35 cellular contexts compared by ENCODE assay signal in the genomic region with DNA sequence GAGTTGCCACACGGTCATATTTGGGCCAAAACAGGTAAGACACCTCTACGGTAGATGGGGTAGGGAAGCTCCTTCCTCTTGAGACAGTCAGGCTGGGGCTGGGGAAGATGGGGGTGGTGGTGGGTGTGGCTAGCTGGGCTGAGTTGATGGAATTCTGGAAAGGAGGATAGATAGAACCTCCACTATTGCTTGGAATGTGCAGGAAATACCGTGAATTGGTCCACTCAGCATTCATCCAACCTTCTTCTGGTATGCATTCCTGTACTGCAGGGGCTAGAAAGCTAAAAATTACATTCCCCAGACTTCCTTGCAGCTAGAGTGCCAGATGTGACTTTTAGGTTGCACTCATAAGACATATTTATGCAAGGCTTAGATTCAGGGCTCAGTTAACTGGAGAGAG. TPM values are rescaled to one million over a fixed set of nuclear protein-coding genes. Genes with fewer than 3 reads are reported as not detected.
"Had no signal": no experiment of that assay in that cellular context is flagged by ENCODE, and none has a peak within 500 bp of the region (broad histone marks: within the 10 kb centered on the region; RNA-seq: fewer than 3 reads in every experiment).

No MANE protein-coding gene starts in this region.

- H3K27ac ChIP-seq: brain microvascular endothelial cell, SJCRH30, SK-N-MC, WERI-Rb-1 had no signal

- H3K4me3 Mint-ChIP-seq: activated CD4-positive, alpha-beta memory T cell treated with anti-CD3 and anti-CD28 coated beads, Interleukin-2, amount 10 ng/mL, durations not matched to agents 7 days and 5 days; activated CD8-positive, alpha-beta memory T cell treated with anti-CD3 and anti-CD28 coated beads, Interleukin-2, amount 10 ng/mL, durations not matched to agents 7 days and 5 days; activated naive CD8-positive, alpha-beta T cell treated with anti-CD3 and anti-CD28 coated beads for 36 hours; activated T-helper 17 cell treated with anti-CD3 and anti-CD28 coated beads, Interleukin-2, amount 50 U/mL, for 72 hours had no signal

- ATAC-seq: activated CD8-positive, alpha-beta memory T cell treated with anti-CD3 and anti-CD28 coated beads, Interleukin-2, amount 10 ng/mL, durations not matched to agents 7 days and 5 days; activated T-helper 17 cell treated with anti-CD3 and anti-CD28 coated beads, Interleukin-2, amount 50 U/mL, for 72 hours; Panc1 had no signal

- H3K27ac Mint-ChIP-seq: activated CD4-positive, alpha-beta memory T cell treated with anti-CD3 and anti-CD28 coated beads, Interleukin-2, amount 10 ng/mL, durations not matched to agents 7 days and 5 days; activated CD8-positive, alpha-beta memory T cell treated with anti-CD3 and anti-CD28 coated beads, Interleukin-2, amount 10 ng/mL, durations not matched to agents 7 days and 5 days; activated naive CD8-positive, alpha-beta T cell treated with anti-CD3 and anti-CD28 coated beads for 36 hours; activated T-helper 17 cell treated with anti-CD3 and anti-CD28 coated beads, Interleukin-2, amount 50 U/mL, for 72 hours had no signal

- H3K4me3 ChIP-seq: SJCRH30, SK-N-MC had no signal

- H3K9me3 Mint-ChIP-seq: activated CD4-positive, alpha-beta memory T cell treated with anti-CD3 and anti-CD28 coated beads, Interleukin-2, amount 10 ng/mL, durations not matched to agents 7 days and 5 days; activated naive CD8-positive, alpha-beta T cell treated with anti-CD3 and anti-CD28 coated beads for 36 hours; activated T-helper 17 cell treated with anti-CD3 and anti-CD28 coated beads, Interleukin-2, amount 50 U/mL, for 72 hours had no signal

- H3K4me1 ChIP-seq: SJCRH30 had no signal

- H3K36me3 ChIP-seq: brain microvascular endothelial cell, SJCRH30, WERI-Rb-1 had no signal

- H3K4me1 Mint-ChIP-seq: activated naive CD8-positive, alpha-beta T cell treated with anti-CD3 and anti-CD28 coated beads for 36 hours; activated T-helper 17 cell treated with anti-CD3 and anti-CD28 coated beads, Interleukin-2, amount 50 U/mL, for 72 hours had no signal

- H3K36me3 Mint-ChIP-seq: activated CD8-positive, alpha-beta memory T cell treated with anti-CD3 and anti-CD28 coated beads, Interleukin-2, amount 10 ng/mL, durations not matched to agents 7 days and 5 days; activated naive CD8-positive, alpha-beta T cell treated with anti-CD3 and anti-CD28 coated beads for 36 hours had no signal

- H3K9me3 ChIP-seq: SJCRH30 had no signal

- DNase-seq: activated CD4-positive, alpha-beta memory T cell treated with anti-CD3 and anti-CD28 coated beads, Interleukin-2, amount 10 ng/mL, durations not matched to agents 7 days and 5 days; activated CD4-positive, alpha-beta T cell treated with anti-CD3 and anti-CD28 coated beads for 1 hour; activated CD4-positive, alpha-beta T cell treated with anti-CD3 and anti-CD28 coated beads for 48 hours; activated CD4-positive, CD25-positive, alpha-beta regulatory T cell; activated CD8-positive, alpha-beta memory T cell treated with anti-CD3 and anti-CD28 coated beads for 24 hours; activated CD8-positive, alpha-beta memory T cell treated with anti-CD3 and anti-CD28 coated beads, Interleukin-2, amount 10 ng/mL, durations not matched to agents 7 days and 5 days; activated CD8-positive, alpha-beta memory T cell treated with anti-CD3 and anti-CD28 coated beads, Interleukin-2, amount 50 U/mL, for 48 hours; activated effector memory CD4-positive, alpha-beta T cell treated with anti-CD3 and anti-CD28 coated beads, Interleukin-2, amount 50 U/mL, for 16 hours; activated naive CD4-positive, alpha-beta T cell; activated naive CD4-positive, alpha-beta T cell treated with anti-CD3 and anti-CD28 coated beads, Interleukin-2, amount 50 U/mL, for 16 hours; activated naive CD8-positive, alpha-beta T cell treated with anti-CD3 and anti-CD28 coated beads for 36 hours; activated T-cell treated with anti-CD3 and anti-CD28 coated beads, Interleukin-2, amount 50 U/mL, for 48 hours; amniotic stem cell; aorta; brain microvascular endothelial cell; central memory CD4-positive, alpha-beta T cell; NCI-H1105; NCI-H1417 treated with DMSO at 0.1 percent for 48 hours; NCI-H1694; NCI-H1930; NCI-H2081 treated with DMSO at 0.1 percent for 48 hours; NCI-H345; NCI-H524 treated with DMSO at 0.1 percent for 48 hours; SHP77; SJCRH30; T1000; WERI-Rb-1 had no signal

RNA-seq across cellular contexts. Expression of a gene that starts 24.8 kb away (rescaled TPM):
- total RNA-seq: activated CD4-positive, alpha-beta memory T cell treated with anti-CD3 and anti-CD28 coated beads, Interleukin-2, amount 10 ng/mL, durations not matched to agents 7 days and 5 days; activated CD8-positive, alpha-beta memory T cell treated with anti-CD3 and anti-CD28 coated beads, Interleukin-2, amount 10 ng/mL, durations not matched to agents 7 days and 5 days; activated naive CD8-positive, alpha-beta T cell treated with anti-CD3 and anti-CD28 coated beads for 36 hours; activated T-helper 17 cell treated with anti-CD3 and anti-CD28 coated beads, Interleukin-2, amount 50 U/mL, for 72 hours; aorta; MCF 10A; NCI-H460; RPMI7951; SJCRH30; T-helper 1 cell treated with Interleukin-12 subunit alpha and Interleukin-12 subunit beta and Interleukin-4 antibody, amounts not matched to agents 30 ng/mL and 1 ng/mL, for 36 hours; T-helper 2 cell treated with Interferon-gamma antibody and Interleukin-4, amounts not matched to agents 100 ng/mL and 5 ng/mL, for 36 hours had no signal
